In the genomic region with DNA sequence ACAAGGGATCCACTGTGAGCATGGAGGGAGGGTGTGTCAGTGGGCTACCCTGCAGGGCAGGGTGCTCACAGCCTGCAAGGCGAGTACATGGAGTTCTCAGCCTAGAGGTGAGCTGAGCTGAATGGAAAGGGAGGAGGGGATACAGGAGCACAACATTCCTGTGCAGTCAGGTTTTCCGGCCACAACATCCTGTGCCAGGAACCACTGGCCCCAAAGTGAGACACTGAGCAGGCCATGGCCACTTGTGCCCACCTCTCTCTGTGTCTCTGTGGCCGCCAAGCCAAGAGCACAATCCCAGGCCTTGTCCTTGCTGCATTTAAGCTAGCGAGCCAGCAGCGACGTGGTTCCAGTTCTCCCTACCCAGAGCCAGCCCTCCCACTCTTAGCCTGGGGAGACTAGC, we compare ENCODE assay signal across 1 cellular context.
TF ChIP-seq lines count a peak whose summit lies in the region.

No MANE protein-coding gene starts in this region.

TF ChIP-seq in H1, 55 proteins besides CTCF, POLR2A, EP300 and RAD21:
- no peak for TF ChIP-seq SP1 (IDR thresholded peaks at IDR 0.05; ENCODE audit: low read depth, low read length)
- no peak for TF ChIP-seq POLR2AphosphoS5 (IDR thresholded peaks at IDR 0.05; ENCODE audit: low read depth, low read length)
- TF ChIP-seq SRF (IDR thresholded peaks at IDR 0.05; ENCODE audit: low read depth, low read length), result no peak
- no peak for TF ChIP-seq RBBP5 (IDR thresholded peaks at IDR 0.05; ENCODE audit: borderline replicate concordance, low read depth, low read length)
- TF ChIP-seq, protein P1, sequence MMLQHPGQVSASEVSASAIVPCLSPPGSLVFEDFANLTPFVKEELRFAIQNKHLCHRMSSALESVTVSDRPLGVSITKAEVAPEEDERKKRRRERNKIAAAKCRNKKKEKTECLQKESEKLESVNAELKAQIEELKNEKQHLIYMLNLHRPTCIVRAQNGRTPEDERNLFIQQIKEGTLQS (IDR thresholded peaks at IDR 0.05; ENCODE audit: insufficient read depth, low read depth, low read length), result no peak
- TF ChIP-seq, protein P2, sequence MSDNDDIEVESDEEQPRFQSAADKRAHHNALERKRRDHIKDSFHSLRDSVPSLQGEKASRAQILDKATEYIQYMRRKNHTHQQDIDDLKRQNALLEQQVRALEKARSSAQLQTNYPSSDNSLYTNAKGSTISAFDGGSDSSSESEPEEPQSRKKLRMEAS (IDR thresholded peaks at IDR 0.05), result no peak
- TF ChIP-seq CTBP2 (IDR thresholded peaks at IDR 0.05; ENCODE audit: borderline replicate concordance, insufficient read depth, insufficient read length, low read length), result no peak
- TF ChIP-seq, protein P3, sequence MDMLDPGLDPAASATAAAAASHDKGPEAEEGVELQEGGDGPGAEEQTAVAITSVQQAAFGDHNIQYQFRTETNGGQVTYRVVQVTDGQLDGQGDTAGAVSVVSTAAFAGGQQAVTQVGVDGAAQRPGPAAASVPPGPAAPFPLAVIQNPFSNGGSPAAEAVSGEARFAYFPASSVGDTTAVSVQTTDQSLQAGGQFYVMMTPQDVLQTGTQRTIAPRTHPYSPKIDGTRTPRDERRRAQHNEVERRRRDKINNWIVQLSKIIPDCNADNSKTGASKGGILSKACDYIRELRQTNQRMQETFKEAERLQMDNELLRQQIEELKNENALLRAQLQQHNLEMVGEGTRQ (IDR thresholded peaks at IDR 0.05; ENCODE audit: low read length), result no peak
- no peak for TF ChIP-seq HDAC2 (IDR thresholded peaks at IDR 0.05; ENCODE audit: borderline replicate concordance in 1 of 2, low read depth in 2 of 2, low read length in 2 of 2)
- no peak for TF ChIP-seq SAP30 (IDR thresholded peaks at IDR 0.05; ENCODE audit: insufficient read depth, insufficient replicate concordance, low read length)
- TF ChIP-seq, protein P4, sequence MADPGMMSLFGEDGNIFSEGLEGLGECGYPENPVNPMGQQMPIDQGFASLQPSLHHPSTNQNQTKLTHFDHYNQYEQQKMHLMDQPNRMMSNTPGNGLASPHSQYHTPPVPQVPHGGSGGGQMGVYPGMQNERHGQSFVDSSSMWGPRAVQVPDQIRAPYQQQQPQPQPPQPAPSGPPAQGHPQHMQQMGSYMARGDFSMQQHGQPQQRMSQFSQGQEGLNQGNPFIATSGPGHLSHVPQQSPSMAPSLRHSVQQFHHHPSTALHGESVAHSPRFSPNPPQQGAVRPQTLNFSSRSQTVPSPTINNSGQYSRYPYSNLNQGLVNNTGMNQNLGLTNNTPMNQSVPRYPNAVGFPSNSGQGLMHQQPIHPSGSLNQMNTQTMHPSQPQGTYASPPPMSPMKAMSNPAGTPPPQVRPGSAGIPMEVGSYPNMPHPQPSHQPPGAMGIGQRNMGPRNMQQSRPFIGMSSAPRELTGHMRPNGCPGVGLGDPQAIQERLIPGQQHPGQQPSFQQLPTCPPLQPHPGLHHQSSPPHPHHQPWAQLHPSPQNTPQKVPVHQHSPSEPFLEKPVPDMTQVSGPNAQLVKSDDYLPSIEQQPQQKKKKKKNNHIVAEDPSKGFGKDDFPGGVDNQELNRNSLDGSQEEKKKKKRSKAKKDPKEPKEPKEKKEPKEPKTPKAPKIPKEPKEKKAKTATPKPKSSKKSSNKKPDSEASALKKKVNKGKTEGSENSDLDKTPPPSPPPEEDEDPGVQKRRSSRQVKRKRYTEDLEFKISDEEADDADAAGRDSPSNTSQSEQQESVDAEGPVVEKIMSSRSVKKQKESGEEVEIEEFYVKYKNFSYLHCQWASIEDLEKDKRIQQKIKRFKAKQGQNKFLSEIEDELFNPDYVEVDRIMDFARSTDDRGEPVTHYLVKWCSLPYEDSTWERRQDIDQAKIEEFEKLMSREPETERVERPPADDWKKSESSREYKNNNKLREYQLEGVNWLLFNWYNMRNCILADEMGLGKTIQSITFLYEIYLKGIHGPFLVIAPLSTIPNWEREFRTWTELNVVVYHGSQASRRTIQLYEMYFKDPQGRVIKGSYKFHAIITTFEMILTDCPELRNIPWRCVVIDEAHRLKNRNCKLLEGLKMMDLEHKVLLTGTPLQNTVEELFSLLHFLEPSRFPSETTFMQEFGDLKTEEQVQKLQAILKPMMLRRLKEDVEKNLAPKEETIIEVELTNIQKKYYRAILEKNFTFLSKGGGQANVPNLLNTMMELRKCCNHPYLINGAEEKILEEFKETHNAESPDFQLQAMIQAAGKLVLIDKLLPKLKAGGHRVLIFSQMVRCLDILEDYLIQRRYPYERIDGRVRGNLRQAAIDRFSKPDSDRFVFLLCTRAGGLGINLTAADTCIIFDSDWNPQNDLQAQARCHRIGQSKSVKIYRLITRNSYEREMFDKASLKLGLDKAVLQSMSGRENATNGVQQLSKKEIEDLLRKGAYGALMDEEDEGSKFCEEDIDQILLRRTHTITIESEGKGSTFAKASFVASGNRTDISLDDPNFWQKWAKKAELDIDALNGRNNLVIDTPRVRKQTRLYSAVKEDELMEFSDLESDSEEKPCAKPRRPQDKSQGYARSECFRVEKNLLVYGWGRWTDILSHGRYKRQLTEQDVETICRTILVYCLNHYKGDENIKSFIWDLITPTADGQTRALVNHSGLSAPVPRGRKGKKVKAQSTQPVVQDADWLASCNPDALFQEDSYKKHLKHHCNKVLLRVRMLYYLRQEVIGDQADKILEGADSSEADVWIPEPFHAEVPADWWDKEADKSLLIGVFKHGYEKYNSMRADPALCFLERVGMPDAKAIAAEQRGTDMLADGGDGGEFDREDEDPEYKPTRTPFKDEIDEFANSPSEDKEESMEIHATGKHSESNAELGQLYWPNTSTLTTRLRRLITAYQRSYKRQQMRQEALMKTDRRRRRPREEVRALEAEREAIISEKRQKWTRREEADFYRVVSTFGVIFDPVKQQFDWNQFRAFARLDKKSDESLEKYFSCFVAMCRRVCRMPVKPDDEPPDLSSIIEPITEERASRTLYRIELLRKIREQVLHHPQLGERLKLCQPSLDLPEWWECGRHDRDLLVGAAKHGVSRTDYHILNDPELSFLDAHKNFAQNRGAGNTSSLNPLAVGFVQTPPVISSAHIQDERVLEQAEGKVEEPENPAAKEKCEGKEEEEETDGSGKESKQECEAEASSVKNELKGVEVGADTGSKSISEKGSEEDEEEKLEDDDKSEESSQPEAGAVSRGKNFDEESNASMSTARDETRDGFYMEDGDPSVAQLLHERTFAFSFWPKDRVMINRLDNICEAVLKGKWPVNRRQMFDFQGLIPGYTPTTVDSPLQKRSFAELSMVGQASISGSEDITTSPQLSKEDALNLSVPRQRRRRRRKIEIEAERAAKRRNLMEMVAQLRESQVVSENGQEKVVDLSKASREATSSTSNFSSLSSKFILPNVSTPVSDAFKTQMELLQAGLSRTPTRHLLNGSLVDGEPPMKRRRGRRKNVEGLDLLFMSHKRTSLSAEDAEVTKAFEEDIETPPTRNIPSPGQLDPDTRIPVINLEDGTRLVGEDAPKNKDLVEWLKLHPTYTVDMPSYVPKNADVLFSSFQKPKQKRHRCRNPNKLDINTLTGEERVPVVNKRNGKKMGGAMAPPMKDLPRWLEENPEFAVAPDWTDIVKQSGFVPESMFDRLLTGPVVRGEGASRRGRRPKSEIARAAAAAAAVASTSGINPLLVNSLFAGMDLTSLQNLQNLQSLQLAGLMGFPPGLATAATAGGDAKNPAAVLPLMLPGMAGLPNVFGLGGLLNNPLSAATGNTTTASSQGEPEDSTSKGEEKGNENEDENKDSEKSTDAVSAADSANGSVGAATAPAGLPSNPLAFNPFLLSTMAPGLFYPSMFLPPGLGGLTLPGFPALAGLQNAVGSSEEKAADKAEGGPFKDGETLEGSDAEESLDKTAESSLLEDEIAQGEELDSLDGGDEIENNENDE (IDR thresholded peaks at IDR 0.05; ENCODE audit: insufficient replicate concordance, low read length), result no peak
- no peak for TF ChIP-seq TCF12 (IDR thresholded peaks at IDR 0.05; ENCODE audit: low read depth, low read length)
- TF ChIP-seq CREB1 (IDR thresholded peaks at IDR 0.05), result no peak
- TF ChIP-seq CBX5 (IDR thresholded peaks at IDR 0.05; ENCODE audit: low read depth, low read length), result no peak
- no peak for TF ChIP-seq RNF2 (IDR thresholded peaks at IDR 0.05; ENCODE audit: borderline replicate concordance, low read depth, low read length, missing control alignments, poor library complexity, severe bottlenecking)
- TF ChIP-seq SIN3A (conservative IDR thresholded peaks at IDR 0.05 in 1 of 2, IDR thresholded peaks at IDR 0.05 in 1 of 2; ENCODE audit: low read depth in 1 of 2, low read length in 2 of 2), result no peak
